Comparison of ENCODE assay signal across 1 cellular context in genomic region chr12:4296749-4297148, GRCh38.
TF ChIP-seq lines count a peak whose summit lies in the region.

No MANE protein-coding gene starts in this region.

TF ChIP-seq in WTC11, 78 proteins besides CTCF, POLR2A, EP300 and RAD21 (continued from another document):
- no peak for TF ChIP-seq HMGXB4 (CRISPR knock-in tag; IDR thresholded peaks at IDR 0.05)
- no peak for TF ChIP-seq ZMAT4 (CRISPR knock-in tag; IDR thresholded peaks at IDR 0.05)
- TF ChIP-seq E2F4 (CRISPR knock-in tag; IDR thresholded peaks at IDR 0.05; ENCODE audit: borderline replicate concordance, low read depth), result no peak
- TF ChIP-seq FOXP1 (CRISPR knock-in tag; IDR thresholded peaks at IDR 0.05; ENCODE audit: borderline replicate concordance), result no peak
- TF ChIP-seq ZNF423 (CRISPR knock-in tag; IDR thresholded peaks at IDR 0.05), result no peak
